Comparison of ENCODE assay signal across 16 cellular contexts in genomic region chr20:56430957-56431356, GRCh38. TPM values are rescaled to one million over a fixed set of nuclear protein-coding genes. Genes with fewer than 3 reads are reported as not detected.
"Had no signal": no experiment of that assay in that cellular context is flagged by ENCODE, and none has a peak within 500 bp of the region (broad histone marks: within the 10 kb centered on the region; RNA-seq: fewer than 3 reads in every experiment).

No MANE protein-coding gene starts in this region.

- DNase-seq: activated B cell treated with CpG ODN at 0.5 μM for 24 hours; activated CD8-positive, alpha-beta memory T cell treated with anti-CD3 and anti-CD28 coated beads, Interleukin-2, amount 10 ng/mL, durations not matched to agents 7 days and 5 days; activated T-cell treated with anti-CD3 and anti-CD28 coated beads, Interleukin-2, amount 50 U/mL, for 48 hours; amygdala; glutamatergic neuron; immature natural killer cell; nephron progenitor cell; sigmoid colon; stimulated activated CD4-positive, alpha-beta T cell treated with anti-CD3 and anti-CD28 coated beads, Interleukin-12 subunit alpha, Interleukin-12 subunit beta, amount 100 ng/mL, for 4 hours; stimulated activated naive CD4-positive, alpha-beta T cell had no signal

- H3K27me3 ChIP-seq: sigmoid colon, upper lobe of left lung had no signal

- H3K36me3 Mint-ChIP-seq: brain had no signal

- H3K9me3 Mint-ChIP-seq: activated B cell treated with CpG ODN at 0.5 μM for 24 hours, brain, immature natural killer cell, nephron progenitor cell had no signal

- ATAC-seq: activated CD8-positive, alpha-beta memory T cell treated with anti-CD3 and anti-CD28 coated beads, Interleukin-2, amount 10 ng/mL, durations not matched to agents 7 days and 5 days had no signal

- H3K4me3 ChIP-seq: sigmoid colon, SK-N-MC, upper lobe of left lung had no signal

- H3K27me3 Mint-ChIP-seq: activated CD8-positive, alpha-beta memory T cell treated with anti-CD3 and anti-CD28 coated beads, Interleukin-2, amount 10 ng/mL, durations not matched to agents 7 days and 5 days had no signal

- H3K4me3 Mint-ChIP-seq: activated B cell treated with CpG ODN at 0.5 μM for 24 hours; activated CD8-positive, alpha-beta memory T cell treated with anti-CD3 and anti-CD28 coated beads, Interleukin-2, amount 10 ng/mL, durations not matched to agents 7 days and 5 days; brain; nephron progenitor cell; T-helper 1 cell treated with Interleukin-12 subunit alpha and Interleukin-12 subunit beta and Interleukin-4 antibody, amounts not matched to agents 30 μg/mL and 1 μg/mL, for 36 hours had no signal

- H3K9me3 ChIP-seq: sigmoid colon, upper lobe of left lung had no signal

- H3K27ac Mint-ChIP-seq: activated B cell treated with CpG ODN at 0.5 μM for 24 hours; activated CD8-positive, alpha-beta memory T cell treated with anti-CD3 and anti-CD28 coated beads, Interleukin-2, amount 10 ng/mL, durations not matched to agents 7 days and 5 days; nephron progenitor cell; T-helper 1 cell treated with Interleukin-12 subunit alpha and Interleukin-12 subunit beta and Interleukin-4 antibody, amounts not matched to agents 30 μg/mL and 1 μg/mL, for 36 hours had no signal

- H3K4me1 Mint-ChIP-seq: nephron progenitor cell had no signal

- H3K36me3 ChIP-seq: sigmoid colon, upper lobe of left lung had no signal

RNA-seq across cellular contexts. Expression of gene CASS4, which starts 18.9 kb away (rescaled TPM):
- total RNA-seq: osteocyte, pulmonary artery endothelial cell had no signal
